ENCODE assay signal across 15 cellular contexts in genomic region chr11:86578727-86579405, GRCh38.
DNase-seq lines count a peak whose midpoint lies in the region; ATAC-seq and TF ChIP-seq lines count a peak whose summit lies in the region.
"Had no signal": no experiment of that assay in that cellular context is flagged by ENCODE, and none has a peak within 500 bp of the region (broad histone marks: within the 10 kb centered on the region; RNA-seq: fewer than 3 reads in every experiment).

No MANE protein-coding gene starts in this region.

- H3K4me1 ChIP-seq in adipocyte (ENCODE audit: control insufficient read depth, insufficient read depth, low read length) (peaks cover 36% of the 10 kb centered on the region), hepatocyte (ENCODE audit: insufficient read depth) (peaks cover 29% of the 10 kb centered on the region), suprapubic skin (peaks cover 15% of the 10 kb centered on the region)

- no peak for TF ChIP-seq POLR2A in suprapubic skin (IDR thresholded peaks at IDR 0.05)

- peak overlapping the region; percentile 33 for H3K9ac ChIP-seq in adipocyte (ENCODE audit: low read length)

- no peak overlapping the region for H3K4me3 Mint-ChIP-seq in nephron progenitor cell
- H3K4me3 Mint-ChIP-seq: activated T-cell treated with anti-CD3 and anti-CD28 coated beads, Interleukin-2, amount 50 U/mL, for 72 hours; CD4-positive, alpha-beta T cell had no signal

- H3K9me3 Mint-ChIP-seq in nephron progenitor cell: no peaks in the 10 kb centered on the region
- H3K9me3 Mint-ChIP-seq: activated T-cell treated with anti-CD3 and anti-CD28 coated beads, Interleukin-2, amount 50 U/mL, for 72 hours; CD4-positive, alpha-beta T cell had no signal

- H3K4me2 ChIP-seq in hepatocyte: no peak overlapping the region

- peak overlapping the region; percentile 43 for H3K4me3 ChIP-seq in adipocyte (ENCODE audit: low read length)
- H3K4me3 ChIP-seq in hepatocyte: no peak overlapping the region
- no peak overlapping the region for H3K4me3 ChIP-seq in suprapubic skin
- H3K4me3 ChIP-seq: dorsolateral prefrontal cortex had no signal

- no peaks in the 10 kb centered on the region for H3K9me3 ChIP-seq in adipocyte (ENCODE audit: control insufficient read depth, low read length)
- H3K9me3 ChIP-seq in hepatocyte (ENCODE audit: low read depth): no peaks in the 10 kb centered on the region
- no peaks in the 10 kb centered on the region for H3K9me3 ChIP-seq in suprapubic skin

- H3K36me3 Mint-ChIP-seq in nephron progenitor cell (ENCODE audit: low read depth): no peaks in the 10 kb centered on the region

- H3K4me1 Mint-ChIP-seq in nephron progenitor cell: peaks cover 31% of the 10 kb centered on the region

- H3K27ac ChIP-seq in hepatocyte (peak overlapping the region; percentile 73), suprapubic skin (peak overlapping the region; percentile 70)

- TF ChIP-seq EP300 in suprapubic skin (IDR thresholded peaks at IDR 0.05): no peak

- H3K27me3 Mint-ChIP-seq in nephron progenitor cell (ENCODE audit: low read depth, poor library complexity): peaks cover 8% of the 10 kb centered on the region
- H3K27me3 Mint-ChIP-seq: CD4-positive, alpha-beta T cell; progenitor cell of endocrine pancreas had no signal

- H4K20me1 ChIP-seq in hepatocyte (ENCODE audit: insufficient read depth, poor library complexity, severe bottlenecking): no peaks in the 10 kb centered on the region

- H3K27ac Mint-ChIP-seq in nephron progenitor cell: no peak overlapping the region
- H3K27ac Mint-ChIP-seq: activated T-cell treated with anti-CD3 and anti-CD28 coated beads, Interleukin-2, amount 50 U/mL, for 72 hours; CD4-positive, alpha-beta T cell; progenitor cell of endocrine pancreas had no signal

- no peak overlapping the region for H2AFZ ChIP-seq in hepatocyte

- H3K27me3 ChIP-seq in adipocyte (replicated peaks; ENCODE audit: control insufficient read depth, insufficient read depth, low read length) (no peaks in the 10 kb centered on the region), hepatocyte (no peaks in the 10 kb centered on the region), suprapubic skin (no peaks in the 10 kb centered on the region)
- H3K27me3 ChIP-seq: dorsolateral prefrontal cortex had no signal

- H3K79me2 ChIP-seq in hepatocyte: no peaks in the 10 kb centered on the region

- H3K36me3 ChIP-seq in adipocyte (ENCODE audit: control insufficient read depth, insufficient read depth, low read length, severe bottlenecking): no peaks in the 10 kb centered on the region
- H3K36me3 ChIP-seq in hepatocyte (replicated peaks; ENCODE audit: insufficient read depth, low read depth): no peaks in the 10 kb centered on the region
- H3K36me3 ChIP-seq in suprapubic skin: no peaks in the 10 kb centered on the region

- DNase-seq in DMS79 treated with DMSO at 0.1 percent for 48 hours (lab: John Stamatoyannopoulos, UW) (peak; percentile 16), DMS79 (lab: John Stamatoyannopoulos, UW) (no peak), adipocyte (ENCODE audit: low read depth) (no peak), hepatocyte (ENCODE audit: low spot score) (no peak), suprapubic skin (ENCODE audit: low spot score in 2 of 2) (no peak), left lobe of liver (ENCODE audit: low spot score) (no peak), amniotic stem cell (lab: John Stamatoyannopoulos, UW) (no peak), nephron progenitor cell (no peak)
- DNase-seq: activated T-cell treated with anti-CD3 and anti-CD28 coated beads, Interleukin-2, amount 50 U/mL, for 72 hours; CD4-positive, alpha-beta T cell; NCI-H2081 treated with DMSO at 0.1 percent for 48 hours; SIG-M5; trophoblast cell had no signal

- H3K9me2 ChIP-seq in hepatocyte (replicated peaks; ENCODE audit: insufficient read depth): no peaks in the 10 kb centered on the region

- 100% methylated on average over 2 of the region's 2 CpGs for WGBS in hepatocyte (ENCODE audit: low lambda C conversion rate, missing lambda C conversion rate)
- 73% methylated on average over 2 of the region's 2 CpGs for WGBS in suprapubic skin

- TF ChIP-seq CTCF in hepatocyte (IDR thresholded peaks at IDR 0.05; ENCODE audit: poor library complexity) (no peak), suprapubic skin (IDR thresholded peaks at IDR 0.05) (no peak), nephron progenitor cell (IDR thresholded peaks at IDR 0.05) (no peak)

- no peak for ATAC-seq in left lobe of liver
- ATAC-seq: activated T-cell treated with anti-CD3 and anti-CD28 coated beads, Interleukin-2, amount 50 U/mL, for 72 hours had no signal
